ENCODE assay signal across 8 cellular contexts in genomic region chr17:10057466-10057865, GRCh38.
A peak's percentile ranks its signal among the peaks of the same experiment; 100 is the strongest.
DNase-seq lines count a peak whose midpoint lies in the region; ATAC-seq and TF ChIP-seq lines count a peak whose summit lies in the region.
"Not testable (repeated sequence)": the region's sequence is repeated elsewhere in the genome, so short reads cannot be mapped to it uniquely, and the experiment has no call there.

No MANE protein-coding gene starts in this region.

- not testable (repeated sequence) for TF ChIP-seq POLR2A in breast epithelium (IDR thresholded peaks at IDR 0.05); esophagus muscularis mucosa (IDR thresholded peaks at IDR 0.05; ENCODE audit: low read depth)

- 86% methylated on average over 11 of the region's 25 CpGs for WGBS in esophagus muscularis mucosa

- H3K36me3 ChIP-seq in BLaER1 treated with 17β-estradiol and CSF1 and Interleukin-3, amounts not matched to agents 10 nM and 100 nM: peaks cover 0 to 46% (median 7%) of the 10 kb centered on the region in 11 experiments; a peak in 9 of 22 replicates
- H3K36me3 ChIP-seq in breast epithelium; esophagus muscularis mucosa; right atrium auricular region; skeletal muscle tissue (ENCODE audit: control insufficient read depth in 3 of 3, insufficient read depth in 3 of 3, low read length in 3 of 3): not testable (repeated sequence)

- intact Hi-C loops in breast epithelium (cut with DNase I; ENCODE audit: low total_unique reads); esophagus muscularis mucosa (cut with DNase I); cardiac septum (cut with DNase I); posterior vena cava (cut with DNase I); sciatic nerve (cut with DNase I): not testable (repeated sequence)

- H3K9me3 ChIP-seq in BLaER1 treated with 17β-estradiol and CSF1 and Interleukin-3, amounts not matched to agents 10 nM and 100 nM (replicated peaks in 1 of 11): peaks cover 0 to 17% (median 6%) of the 10 kb centered on the region in 11 experiments; a peak in 10 of 22 replicates
- H3K9me3 ChIP-seq in breast epithelium; esophagus muscularis mucosa; right atrium auricular region; skeletal muscle tissue (ENCODE audit: control insufficient read depth in 3 of 3, low read length in 3 of 3): not testable (repeated sequence)

- peak overlapping the region in 1 of 11 experiments; percentile 11; a peak in 1 of 22 replicates for H3K9ac ChIP-seq in BLaER1 treated with 17β-estradiol and CSF1 and Interleukin-3, amounts not matched to agents 10 nM and 100 nM
- H3K9ac ChIP-seq in skeletal muscle tissue (ENCODE audit: low read depth in 1 of 3, low read length in 3 of 3): not testable (repeated sequence)

- TF ChIP-seq CTCF in breast epithelium (IDR thresholded peaks at IDR 0.05); esophagus muscularis mucosa (IDR thresholded peaks at IDR 0.05); right atrium auricular region (IDR thresholded peaks at IDR 0.05): not testable (repeated sequence)

- not testable (repeated sequence) for H4K20me1 ChIP-seq in BLaER1 treated with 17β-estradiol and CSF1 and Interleukin-3, amounts not matched to agents 10 nM and 100 nM

- not testable (repeated sequence) for H3K27me3 ChIP-seq in BLaER1 treated with 17β-estradiol and CSF1 and Interleukin-3, amounts not matched to agents 10 nM and 100 nM; breast epithelium; esophagus muscularis mucosa; right atrium auricular region; skeletal muscle tissue (ENCODE audit: control insufficient read depth in 3 of 3, insufficient read depth in 3 of 3, low read length in 3 of 3)

- peaks cover 72 to 96% (median 86%) of the 10 kb centered on the region in 10 experiments for H3K4me1 ChIP-seq in BLaER1 treated with 17β-estradiol and CSF1 and Interleukin-3, amounts not matched to agents 10 nM and 100 nM
- H3K4me1 ChIP-seq in breast epithelium: not testable (repeated sequence)
- H3K4me1 ChIP-seq in esophagus muscularis mucosa (peaks cover 20 to 65% (median 56%) of the 10 kb centered on the region in 4 donors), right atrium auricular region (peaks cover 0 to 60% of the 10 kb centered on the region in 2 donors), skeletal muscle tissue (ENCODE audit: control insufficient read depth in 3 of 3, insufficient read depth in 3 of 3, low read length in 3 of 3) (peaks cover 11 to 27% (median 15%) of the 10 kb centered on the region in 3 donors)

- H3K4me3 ChIP-seq in BLaER1 treated with 17β-estradiol and CSF1 and Interleukin-3, amounts not matched to agents 10 nM and 100 nM; esophagus muscularis mucosa; skeletal muscle tissue (ENCODE audit: low read length in 3 of 3): not testable (repeated sequence)
- H3K4me3 ChIP-seq in breast epithelium (peak overlapping the region in 1 of 3 donors; percentile 26), right atrium auricular region (peak overlapping the region in 1 of 2 donors; percentile 11)

- ATAC-seq in sciatic nerve: not testable (repeated sequence)

- peak overlapping the region in 2 of 11 experiments; percentile 16 to 25; a peak in 4 of 22 replicates for H3K4me2 ChIP-seq in BLaER1 treated with 17β-estradiol and CSF1 and Interleukin-3, amounts not matched to agents 10 nM and 100 nM

- peak overlapping the region in 9 of 11 experiments; percentile 30 to 96 (median 58); a peak in 18 of 22 replicates for H3K27ac ChIP-seq in BLaER1 treated with 17β-estradiol and CSF1 and Interleukin-3, amounts not matched to agents 10 nM and 100 nM
- H3K27ac ChIP-seq in breast epithelium (peak overlapping the region; percentile 9 to 84), esophagus muscularis mucosa (replicated peaks in 1 of 4) (peak overlapping the region; percentile 2 to 22 (median 16)), right atrium auricular region (peak overlapping the region; percentile 39 to 43), skeletal muscle tissue (ENCODE audit: low read depth, low read length) (peak overlapping the region; percentile 7)

- TF ChIP-seq EP300 in esophagus muscularis mucosa (IDR thresholded peaks at IDR 0.05): not testable (repeated sequence)

- not testable (repeated sequence) for DNase-seq in breast epithelium (ENCODE audit: low spot score in 2 of 2); esophagus muscularis mucosa (ENCODE audit: extremely low spot score); right atrium auricular region (ENCODE audit: low spot score)
- peak; percentile 47 for DNase-seq in cardiac septum (ENCODE audit: low spot score)
- peak; percentile 75 for DNase-seq in posterior vena cava (ENCODE audit: low spot score)
- DNase-seq in sciatic nerve (ENCODE audit: low spot score): peak; percentile 46

Comparison
In these comparisons a context has a peak if more than half of its experiments do, and no peak if none do; other contexts are left out.
1. H3K27ac ChIP-seq: peak in every context shown above with its lines; median percentile 58 in BLaER1 treated with 17β-estradiol and CSF1 and Interleukin-3, amounts not matched to agents 10 nM and 100 nM; 46 in breast epithelium; 41 in right atrium auricular region; 16 in esophagus muscularis mucosa; 7 in skeletal muscle tissue.